In the genomic region with DNA sequence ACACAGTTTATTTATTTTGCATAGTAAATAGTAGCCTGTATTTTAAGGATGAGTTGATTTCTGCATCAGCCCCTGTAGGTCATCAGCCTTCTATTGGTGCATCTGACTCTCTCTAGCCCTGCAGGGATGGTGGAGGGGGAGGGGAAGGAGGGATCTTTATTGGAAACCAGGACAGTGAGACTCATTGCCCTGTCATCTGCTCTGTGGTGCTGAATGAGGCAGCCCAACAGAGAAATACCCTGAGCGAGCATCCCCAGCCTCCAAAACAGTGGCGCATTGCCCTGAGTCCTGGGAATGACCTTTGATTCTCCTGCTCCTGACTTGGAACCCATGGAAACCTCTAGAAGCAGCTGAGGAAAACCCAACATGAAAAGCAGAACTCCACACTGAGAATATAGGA, we compare ENCODE assay signal across 26 cellular contexts. TPM values are rescaled to one million over a fixed set of nuclear protein-coding genes. Genes with fewer than 3 reads are reported as not detected.
"Had no signal": no experiment of that assay in that cellular context is flagged by ENCODE, and none has a peak within 500 bp of the region (broad histone marks: within the 10 kb centered on the region; RNA-seq: fewer than 3 reads in every experiment).

No MANE protein-coding gene starts in this region.

- FAIRE-seq: bronchial epithelial cell had no signal

- ATAC-seq: activated CD4-positive, CD25-positive, alpha-beta regulatory T cell treated with anti-CD3 and anti-CD28 coated beads, Interleukin-2, amount 50 U/mL, for 24 hours; activated CD8-positive, alpha-beta T cell treated with anti-CD3 and anti-CD28 coated beads for 36 hours; Panc1; Right ventricle myocardium inferior had no signal

- H3K4me3 ChIP-seq: adrenal gland had no signal

- H3K4me2 ChIP-seq: SK-N-SH had no signal

- H3K36me3 ChIP-seq: adrenal gland had no signal

- DNase-seq: activated CD4-positive, alpha-beta T cell treated with anti-CD3 and anti-CD28 coated beads for 4 hours; activated CD8-positive, alpha-beta memory T cell treated with anti-CD3 and anti-CD28 coated beads, Interleukin-2, amount 50 U/mL, for 4 hours; activated CD8-positive, alpha-beta T cell treated with anti-CD3 and anti-CD28 coated beads for 36 hours; activated naive CD4-positive, alpha-beta T cell treated with anti-CD3 and anti-CD28 coated beads, Interleukin-2, amount 50 U/mL, for 16 hours; activated naive CD8-positive, alpha-beta T cell treated with anti-CD3 and anti-CD28 coated beads, Interleukin-2, amount 10 ng/mL, durations not matched to agents 7 days and 5 days; adrenal gland; IMR-90; Kasumi-1; KBM-7; NCI-H1048; NCI-H146; NCI-H187 treated with DMSO at 0.1 percent for 48 hours; NCI-H2081 treated with DMSO at 0.1 percent for 48 hours; NCI-H446; NCI-H524; NCI-H774; RPMI8226; SK-N-SH; T-helper 1 cell had no signal

- H3K27ac ChIP-seq: adrenal gland had no signal

- H3K9me3 ChIP-seq: adrenal gland, SK-N-SH had no signal

- H3K9ac ChIP-seq: SK-N-SH had no signal

RNA-seq across cellular contexts. Expression of a gene that starts 45.5 kb away (rescaled TPM):
- total RNA-seq: activated CD8-positive, alpha-beta T cell treated with anti-CD3 and anti-CD28 coated beads for 36 hours; activated naive CD8-positive, alpha-beta T cell treated with anti-CD3 and anti-CD28 coated beads, Interleukin-2, amount 10 ng/mL, durations not matched to agents 7 days and 5 days; adrenal gland; aorta; bronchial epithelial cell; IMR-90; OCI-LY7; Right ventricle myocardium inferior; T-helper 2 cell treated with Interferon-gamma antibody and Interleukin-4, amounts not matched to agents 100 ng/mL and 5 ng/mL, for 36 hours had no signal
- polyA plus RNA-seq: adrenal gland, aorta, IMR-90, SK-N-SH had no signal
